In genomic region chrX:96685205-96686099, GRCh38 we compare ENCODE assay signal across 8 cellular contexts. TPM values are rescaled to one million over a fixed set of nuclear protein-coding genes. Genes with fewer than 3 reads are reported as not detected.
DNase-seq lines count a peak whose midpoint lies in the region; TF ChIP-seq lines count a peak whose summit lies in the region.

No MANE protein-coding gene starts in this region.

- H3K9me3 ChIP-seq in thymus (ENCODE audit: control insufficient read depth): no peaks in the 10 kb centered on the region

- peak overlapping the region; percentile 99 for H3K4me3 Mint-ChIP-seq in nephron progenitor cell

- H3K9me3 Mint-ChIP-seq in nephron progenitor cell: no peaks in the 10 kb centered on the region

- H3K27ac ChIP-seq in thymus (ENCODE audit: low read depth): peak overlapping the region; percentile 60

- peak overlapping the region; percentile 73 for H3K4me3 ChIP-seq in GM06990 (replicated peaks; ENCODE audit: low read depth, low read length)
- peak overlapping the region; percentile 66 for H3K4me3 ChIP-seq in thymus (ENCODE audit: low read length)

- DNase-seq in GM06990 (ENCODE audit: extremely low read depth, insufficient read length) (peak; percentile 59), HCEC 1CT (peak; percentile 39), MV-4-11 (lab: John Stamatoyannopoulos, UW) (peak; percentile 76), activated T-cell treated with anti-CD3 and anti-CD28 coated beads for 48 hours (ENCODE audit: low read depth) (peak; percentile 44), fibroblast of gingiva (ENCODE audit: low read depth) (peak; percentile 58), nephron progenitor cell (peak; percentile 49), NCI-H1092 treated with DMSO at 0.1 percent for 48 hours (lab: John Stamatoyannopoulos, UW) (no peak)

- peaks cover 3% of the 10 kb centered on the region for H3K27me3 Mint-ChIP-seq in nephron progenitor cell (ENCODE audit: low read depth, poor library complexity)

- no peak for TF ChIP-seq CTCF in GM06990 (IDR thresholded peaks at IDR 0.05; ENCODE audit: insufficient read depth, low read length, poor library complexity, severe bottlenecking)
- no peak for TF ChIP-seq CTCF in nephron progenitor cell (IDR thresholded peaks at IDR 0.05)

- peak overlapping the region; percentile 16 for H3K27ac Mint-ChIP-seq in nephron progenitor cell

- WGBS in thymus: under 1% methylated on average over 37 of the region's 38 CpGs

- peaks cover 3% of the 10 kb centered on the region for H3K4me1 ChIP-seq in thymus (ENCODE audit: control insufficient read depth, insufficient read depth, low read length)

- H3K36me3 Mint-ChIP-seq in nephron progenitor cell (ENCODE audit: low read depth): no peaks in the 10 kb centered on the region

- peaks cover 32% of the 10 kb centered on the region for H3K4me1 Mint-ChIP-seq in nephron progenitor cell

- H3K27me3 ChIP-seq in GM06990 (replicated peaks; ENCODE audit: control insufficient read depth, insufficient read depth, low read length) (no peaks in the 10 kb centered on the region), thymus (ENCODE audit: control insufficient read depth, insufficient read depth) (no peaks in the 10 kb centered on the region)

- H3K36me3 ChIP-seq in GM06990 (ENCODE audit: control insufficient read depth, insufficient read depth, low read length): no peaks in the 10 kb centered on the region
- H3K36me3 ChIP-seq in thymus (ENCODE audit: control insufficient read depth, insufficient read depth): no peaks in the 10 kb centered on the region

RNA-seq across cellular contexts. Expression of gene DIAPH2, which starts 0.8 kb away (rescaled TPM):
- 4.8 TPM for polyA plus RNA-seq in thymus
